ENCODE assay signal across 9 cellular contexts in genomic region chr12:14390885-14391530, GRCh38. TPM values are rescaled to one million over a fixed set of nuclear protein-coding genes. Genes with fewer than 3 reads are reported as not detected.
DNase-seq lines count a peak whose midpoint lies in the region; ATAC-seq, FAIRE-seq and TF ChIP-seq lines count a peak whose summit lies in the region.
"Had no signal": no experiment of that assay in that cellular context is flagged by ENCODE, and none has a peak within 500 bp of the region (broad histone marks: within the 10 kb centered on the region; RNA-seq: fewer than 3 reads in every experiment).

No MANE protein-coding gene starts in this region.

- H3K27ac ChIP-seq in kidney (ENCODE audit: low read depth in 2 of 2, low read length in 2 of 2) = peak overlapping the region in 1 of 2 donors; percentile 9
- peak overlapping the region; percentile 36 to 68 for H3K27ac ChIP-seq in testis

- no peaks in the 10 kb centered on the region for H3K9me3 Mint-ChIP-seq in activated T-cell treated with anti-CD3 and anti-CD28 coated beads, Interleukin-2, amount 50 U/mL, for 72 hours
- H3K9me3 Mint-ChIP-seq in activated CD8-positive, alpha-beta T cell treated with anti-CD3 and anti-CD28 coated beads, Interleukin-2, amount 10 ng/mL, durations not matched to agents 7 days and 5 days (ENCODE audit: insufficient read depth) = no peaks in the 10 kb centered on the region

- no peak overlapping the region for H3K9ac ChIP-seq in kidney (ENCODE audit: low read length in 2 of 2)

- H3K27me3 ChIP-seq in testis = no peaks in the 10 kb centered on the region

- 24 to 25% methylated on average over 3 of the region's 3 CpGs for WGBS in testis, 2 donors

- peak; percentile 19 for FAIRE-seq in kidney (lab: Jason Lieb, UNC)

- peaks cover 2 to 21% of the 10 kb centered on the region in 2 donors for H3K4me1 ChIP-seq in kidney (ENCODE audit: control insufficient read depth in 1 of 2, insufficient read depth in 1 of 2, low read depth in 1 of 2, low read length in 2 of 2)
- peaks cover 9% of the 10 kb centered on the region for H3K4me1 ChIP-seq in testis

- peaks cover 13 to 29% of the 10 kb centered on the region in 2 donors for H3K36me3 Mint-ChIP-seq in activated T-cell treated with anti-CD3 and anti-CD28 coated beads, Interleukin-2, amount 50 U/mL, for 72 hours (ENCODE audit: insufficient read depth in 2 of 2)
- peaks cover 61% of the 10 kb centered on the region for H3K36me3 Mint-ChIP-seq in activated CD8-positive, alpha-beta T cell treated with anti-CD3 and anti-CD28 coated beads, Interleukin-2, amount 10 ng/mL, durations not matched to agents 7 days and 5 days (ENCODE audit: low read depth)

- peak overlapping the region in 1 of 2 donors; percentile 26 for H3K4me3 ChIP-seq in kidney (ENCODE audit: low read length in 2 of 2)
- no peak overlapping the region for H3K4me3 ChIP-seq in testis

- POLR2A ChIA-PET in activated CD8-positive, alpha-beta T cell treated with anti-CD3 and anti-CD28 coated beads, Interleukin-2, amount 10 ng/mL, durations not matched to agents 7 days and 5 days (lab: Charles Lee) = interaction anchor here (0.9 to 1.2 kb wide), 3 partner anchors 133 to 380 kb away, joined by 3 read pairs; a partner anchor contains a TSS

- no peaks in the 10 kb centered on the region for H3K9me3 ChIP-seq in kidney (ENCODE audit: control insufficient read depth in 1 of 2, low read length in 2 of 2)
- H3K9me3 ChIP-seq in testis = no peaks in the 10 kb centered on the region

- peak overlapping the region; percentile 99 for H3K27ac Mint-ChIP-seq in activated T-cell treated with anti-CD3 and anti-CD28 coated beads, Interleukin-2, amount 50 U/mL, for 72 hours
- peak overlapping the region; percentile 87 for H3K27ac Mint-ChIP-seq in activated CD8-positive, alpha-beta T cell treated with anti-CD3 and anti-CD28 coated beads, Interleukin-2, amount 10 ng/mL, durations not matched to agents 7 days and 5 days

- H3K36me3 ChIP-seq in kidney (ENCODE audit: control insufficient read depth in 1 of 2, insufficient read depth in 2 of 2, low read length in 2 of 2) (no peaks in the 10 kb centered on the region), testis (ENCODE audit: low read depth, missing control alignments) (no peaks in the 10 kb centered on the region)

- H3K4me1 Mint-ChIP-seq in activated T-cell treated with anti-CD3 and anti-CD28 coated beads, Interleukin-2, amount 50 U/mL, for 72 hours (ENCODE audit: low read depth) = peaks cover 78% of the 10 kb centered on the region
- H3K4me1 Mint-ChIP-seq in activated CD8-positive, alpha-beta T cell treated with anti-CD3 and anti-CD28 coated beads, Interleukin-2, amount 10 ng/mL, durations not matched to agents 7 days and 5 days (ENCODE audit: low read depth) = peaks cover 74% of the 10 kb centered on the region

- no peak for DNase-seq in activated T-cell treated with anti-CD3 and anti-CD28 coated beads, Interleukin-2, amount 50 U/mL, for 72 hours
- DNase-seq in activated T-cell treated with anti-CD3 and anti-CD28 coated beads, Interleukin-2, amount 50 U/mL, for 48 hours = no peak
- DNase-seq in activated CD8-positive, alpha-beta T cell treated with anti-CD3 and anti-CD28 coated beads, Interleukin-2, amount 10 ng/mL, durations not matched to agents 7 days and 5 days = no peak
- no peak for DNase-seq in kidney
- DNase-seq in testis = no peak
- DNase-seq in SKM-1 treated with dmso at 0.1 percent for 144 hours (lab: John Stamatoyannopoulos, UW; ENCODE audit: unreplicated experiment) = no peak
- DNase-seq: OCI-M1 had no signal

- H3K27me3 Mint-ChIP-seq in activated T-cell treated with anti-CD3 and anti-CD28 coated beads, Interleukin-2, amount 50 U/mL, for 72 hours (ENCODE audit: low read depth) = no peaks in the 10 kb centered on the region
- H3K27me3 Mint-ChIP-seq in activated CD8-positive, alpha-beta T cell treated with anti-CD3 and anti-CD28 coated beads, Interleukin-2, amount 10 ng/mL, durations not matched to agents 7 days and 5 days (ENCODE audit: low read depth) = no peaks in the 10 kb centered on the region

- peak overlapping the region; percentile 81 to 97 for H3K4me3 Mint-ChIP-seq in activated T-cell treated with anti-CD3 and anti-CD28 coated beads, Interleukin-2, amount 50 U/mL, for 72 hours
- H3K4me3 Mint-ChIP-seq in activated CD8-positive, alpha-beta T cell treated with anti-CD3 and anti-CD28 coated beads, Interleukin-2, amount 10 ng/mL, durations not matched to agents 7 days and 5 days = peak overlapping the region; percentile 70

- TF ChIP-seq POLR2A in testis (IDR thresholded peaks at IDR 0.05) = no peak

- CTCF ChIA-PET in activated CD8-positive, alpha-beta T cell treated with anti-CD3 and anti-CD28 coated beads, Interleukin-2, amount 10 ng/mL, durations not matched to agents 7 days and 5 days (lab: Charles Lee) = interaction anchor here (0.9 to 1.4 kb wide), 2 partner anchors 26 to 63 kb away, joined by 3 read pairs; partner anchors contain the start of gene ATF7IP

- ATAC-seq in activated T-cell treated with anti-CD3 and anti-CD28 coated beads, Interleukin-2, amount 50 U/mL, for 72 hours (replicated peaks in 1 of 2) = no peak
- ATAC-seq in activated CD8-positive, alpha-beta T cell treated with anti-CD3 and anti-CD28 coated beads, Interleukin-2, amount 10 ng/mL, durations not matched to agents 7 days and 5 days = peak; percentile 11
- ATAC-seq in GM21786 (IDR thresholded peaks at IDR 0.05; ENCODE audit: unreplicated experiment) (no peak), GM19452 (IDR thresholded peaks at IDR 0.05; ENCODE audit: unreplicated experiment) (no peak)

- TF ChIP-seq CTCF in kidney (IDR thresholded peaks at IDR 0.05; ENCODE audit: borderline replicate concordance, extremely low read depth, insufficient read depth) (no peak), testis (IDR thresholded peaks at IDR 0.05) (no peak)

- intact Hi-C loops in kidney (cut with DNase I) = no loop called here
- intact Hi-C loops in testis (cut with DNase I; ENCODE audit: low total_unique reads) = no loop called here

RNA-seq across cellular contexts. Expression of gene ATF7IP, which starts 25.5 kb away (rescaled TPM):
- 100 to 1,000 TPM; 129 to 139 TPM for total RNA-seq in activated T-cell treated with anti-CD3 and anti-CD28 coated beads, Interleukin-2, amount 50 U/mL, for 72 hours
- 100 to 1,000 TPM in 1 of 2 experiments, 10 to 100 TPM in 1; 99.8 to 104 TPM for total RNA-seq in activated CD8-positive, alpha-beta T cell treated with anti-CD3 and anti-CD28 coated beads, Interleukin-2, amount 10 ng/mL, durations not matched to agents 7 days and 5 days
- total RNA-seq in kidney (97.1 TPM), testis (10 to 100 TPM; 77.1 to 84.6 TPM)
- polyA plus RNA-seq in kidney (ENCODE audit: insufficient read depth, low read depth, low replicate concordance) (6.3 TPM), testis (ENCODE audit: insufficient read depth, low read depth, low replicate concordance) (71.0 TPM)
